Comparison of ENCODE assay signal across 11 cellular contexts in the genomic region with DNA sequence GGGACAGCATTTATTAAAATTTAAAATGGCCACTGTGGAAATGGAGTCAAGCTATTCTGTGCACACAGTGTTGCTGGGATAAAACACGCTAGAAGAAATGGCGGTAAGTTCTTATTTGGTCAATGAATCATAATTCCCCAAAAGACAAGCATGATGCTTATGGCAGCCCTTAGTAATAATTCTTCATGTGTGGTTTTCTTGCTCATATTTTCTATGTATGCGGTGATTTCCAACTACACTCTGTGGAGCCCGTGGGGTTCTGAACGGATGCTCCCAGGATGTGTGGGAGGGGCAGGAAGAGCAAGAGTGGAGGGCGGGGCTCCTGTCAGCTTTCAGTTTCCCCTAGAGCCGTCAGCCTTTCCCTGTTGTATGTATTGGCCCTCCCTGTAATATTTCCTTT.
DNase-seq lines count a peak whose midpoint lies in the region; ATAC-seq, FAIRE-seq and TF ChIP-seq lines count a peak whose summit lies in the region.
"Had no signal": no experiment of that assay in that cellular context is flagged by ENCODE, and none has a peak within 500 bp of the region (broad histone marks: within the 10 kb centered on the region; RNA-seq: fewer than 3 reads in every experiment).

No MANE protein-coding gene starts in this region.

- intact Hi-C loops in left colon (cut with DNase I, micrococcal nuclease) = loop anchor here in 1 of 2 donors (5.0 kb wide), 2 partner anchors 421 to 436 kb away; no protein-coding TSS in a partner anchor

- ATAC-seq in left colon (peak; percentile 27), GM21390 (IDR thresholded peaks at IDR 0.05; ENCODE audit: unreplicated experiment) (no peak)

- DNase-seq in GM12892 (ENCODE audit: insufficient read length) (no peak), GM19239 (ENCODE audit: insufficient read length, low spot score) (no peak), NCI-H460 (ENCODE audit: extremely low read depth, low read depth) (peak; percentile 12), left colon (no peak), NCI-H2171 treated with DMSO at 0.1 percent for 48 hours (lab: John Stamatoyannopoulos, UW) (no peak), RPMI8226 (no peak)
- DNase-seq: CD8-positive, alpha-beta memory T cell; mesendoderm; MG63; NCI-H2107 had no signal

- FAIRE-seq in GM12892 (lab: Jason Lieb, UNC) (peak; percentile 57), GM19239 (lab: Jason Lieb, UNC) (peak; percentile 66)

- no peak for TF ChIP-seq POLR2A in GM12892 (IDR thresholded peaks at IDR 0.05; ENCODE audit: low read depth, low read length)
